Comparison of ENCODE assay signal across 8 cellular contexts in the genomic region with DNA sequence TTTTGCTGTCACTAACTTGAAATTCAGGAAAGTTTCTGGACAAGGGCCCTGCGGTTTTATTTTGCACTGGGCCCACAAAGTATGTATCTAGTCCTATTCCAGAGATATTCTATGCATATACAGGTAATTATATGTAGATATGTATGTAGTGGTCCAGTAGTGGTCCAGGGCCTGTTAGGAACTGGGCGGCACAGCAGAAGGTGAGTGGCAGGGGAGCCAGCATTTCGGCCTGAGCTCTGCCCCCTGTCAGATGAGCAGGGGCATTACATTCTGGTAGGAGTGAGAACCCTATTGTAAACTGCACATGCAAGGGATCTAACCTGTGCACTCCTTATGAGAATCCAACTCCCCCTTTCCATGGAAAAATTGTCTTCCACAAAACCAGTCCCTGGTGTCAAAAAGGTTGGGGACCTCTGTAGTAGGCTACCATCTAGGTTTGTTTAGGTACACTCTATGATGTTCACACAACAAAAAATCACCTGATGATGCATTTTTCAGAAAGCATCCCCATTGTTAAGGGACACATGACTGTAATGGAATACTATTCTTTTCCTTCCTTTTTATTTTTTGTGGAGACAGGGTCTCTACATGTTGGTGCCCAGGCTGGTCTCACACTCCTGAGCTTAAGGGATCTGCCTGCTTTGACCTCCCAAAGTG. TPM values are rescaled to one million over a fixed set of nuclear protein-coding genes. Genes with fewer than 3 reads are reported as not detected.
DNase-seq lines count a peak whose midpoint lies in the region; ATAC-seq and TF ChIP-seq lines count a peak whose summit lies in the region.

No MANE protein-coding gene starts in this region.

- H3K18ac ChIP-seq in neuronal stem cell (ENCODE audit: low read length) = no peak overlapping the region

- TF ChIP-seq CTCF in body of pancreas (IDR thresholded peaks at IDR 0.05) = peak in 6 of 7 experiments; percentile 22 to 46 (median 40)

- no peak overlapping the region for H2BK15ac ChIP-seq in neuronal stem cell (ENCODE audit: low read length)

- TF ChIP-seq POLR2A in body of pancreas (IDR thresholded peaks at IDR 0.05) = no peak

- H4K8ac ChIP-seq in neuronal stem cell (ENCODE audit: low read depth, low read length) = no peak overlapping the region

- H4K91ac ChIP-seq in neuronal stem cell (ENCODE audit: low read depth, low read length, poor library complexity) = no peak overlapping the region

- no peak overlapping the region for H3K23ac ChIP-seq in neuronal stem cell (ENCODE audit: low read depth, low read length, poor library complexity)

- no peak overlapping the region for H3K4me2 ChIP-seq in neuronal stem cell (ENCODE audit: insufficient read depth, low read length, poor library complexity, severe bottlenecking)

- no peak overlapping the region for H3K4me3 ChIP-seq in body of pancreas
- H3K4me3 ChIP-seq in neuronal stem cell (ENCODE audit: low read length in 2 of 2) = no peak overlapping the region

- H3K14ac ChIP-seq in neuronal stem cell (ENCODE audit: low read length) = no peak overlapping the region

- WGBS in body of pancreas, 2 donors = 25 to 41% methylated on average over 3 of the region's 3 CpGs
- no CpG with 5 or more reads among the region's 3 CpGs for WGBS in neuronal stem cell (ENCODE audit: extremely low coverage in 2 of 2, insufficient read length in 2 of 2, insufficient replicate concordance in 1 of 2), 2 donors

- H3K9ac ChIP-seq in neuronal stem cell (ENCODE audit: low read depth, low read length, poor library complexity) = peak overlapping the region; percentile 30

- no peak overlapping the region for H2BK5ac ChIP-seq in neuronal stem cell (ENCODE audit: low read length)

- H3K36me3 ChIP-seq in body of pancreas (replicated peaks in 1 of 2; ENCODE audit: insufficient read depth in 1 of 2, low read depth in 2 of 2) = no peaks in the 10 kb centered on the region
- peaks cover 2 to 26% of the 10 kb centered on the region in 2 donors for H3K36me3 ChIP-seq in neuronal stem cell (replicated peaks in 1 of 2; ENCODE audit: control insufficient read depth in 2 of 2, insufficient read depth in 2 of 2, low read length in 2 of 2)

- H3K4ac ChIP-seq in neuronal stem cell (ENCODE audit: low read length) = no peak overlapping the region

- H3K27me3 ChIP-seq in body of pancreas = no peaks in the 10 kb centered on the region
- H3K27me3 ChIP-seq in neuronal stem cell (ENCODE audit: control insufficient read depth in 3 of 3, insufficient read depth in 3 of 3, low read depth in 1 of 3, low read length in 3 of 3) = no peaks in the 10 kb centered on the region

- H2BK120ac ChIP-seq in neuronal stem cell (ENCODE audit: low read depth, low read length) = no peak overlapping the region

- H3K4me1 ChIP-seq in body of pancreas (peaks cover 49% of the 10 kb centered on the region), neuronal stem cell (ENCODE audit: control insufficient read depth in 2 of 2, insufficient read depth in 1 of 2, low read depth in 1 of 2, low read length in 2 of 2) (peaks cover 4 to 9% of the 10 kb centered on the region in 2 donors)

- intact Hi-C loops in body of pancreas (cut with DNase I) = no loop called here

- H2AFZ ChIP-seq in neuronal stem cell (ENCODE audit: low read length) = no peak overlapping the region

- no peak overlapping the region for H3K27ac ChIP-seq in body of pancreas
- H3K27ac ChIP-seq in neuronal stem cell (replicated peaks; ENCODE audit: low read length) = no peak overlapping the region

- H2BK12ac ChIP-seq in neuronal stem cell (ENCODE audit: low read length) = no peak overlapping the region

- no peaks in the 10 kb centered on the region for H3K9me3 ChIP-seq in body of pancreas
- H3K9me3 ChIP-seq in neuronal stem cell (replicated peaks in 1 of 2; ENCODE audit: control insufficient read depth in 2 of 2, insufficient read depth in 1 of 2, low read depth in 1 of 2, low read length in 2 of 2) = no peaks in the 10 kb centered on the region

- no peak overlapping the region for H2AK5ac ChIP-seq in neuronal stem cell (ENCODE audit: low read depth, low read length)

- H3K79me1 ChIP-seq in neuronal stem cell (ENCODE audit: low read depth, low read length) = peaks cover 12% of the 10 kb centered on the region

- ATAC-seq in body of pancreas = no peak

- DNase-seq in activated CD4-positive, alpha-beta T cell treated with anti-CD3 and anti-CD28 coated beads for 48 hours = peak; percentile 29
- DNase-seq in activated CD4-positive, alpha-beta T cell treated with anti-CD3 and anti-CD28 coated beads for 1 hour = no peak
- DNase-seq in NAMALWA (ENCODE audit: low spot score) (peak; percentile 70), body of pancreas (peak in 1 of 4 donors; percentile 48), neuronal stem cell (ENCODE audit: low spot score) (no peak), Ammon's horn (ENCODE audit: low spot score) (no peak), midbrain (lab: John Stamatoyannopoulos, UW) (no peak), NCI-H1092 treated with DMSO at 0.1 percent for 48 hours (lab: John Stamatoyannopoulos, UW) (no peak)

RNA-seq across cellular contexts. Expression of gene PPP4R3B, which starts 2.8 kb away (rescaled TPM):
- total RNA-seq in body of pancreas = 10 to 100 TPM; 46.4 to 50.1 TPM
- 33.2 TPM for polyA plus RNA-seq in neuronal stem cell (2013, experiment 1 of 2)
- 33.8 TPM for polyA plus RNA-seq in neuronal stem cell (2013, experiment 2 of 2)

Comparison
In these comparisons a context has a peak if more than half of its experiments do, and no peak if none do; other contexts are left out.
1. DNase-seq: peak in activated CD4-positive, alpha-beta T cell treated with anti-CD3 and anti-CD28 coated beads for 48 hours (single experiment) and NAMALWA (single experiment); none in activated CD4-positive, alpha-beta T cell treated with anti-CD3 and anti-CD28 coated beads for 1 hour (single experiment), neuronal stem cell (single experiment), Ammon's horn (single experiment), midbrain (single experiment) and NCI-H1092 treated with DMSO at 0.1 percent for 48 hours (single experiment).